22 cellular contexts compared by ENCODE assay signal in the genomic region with DNA sequence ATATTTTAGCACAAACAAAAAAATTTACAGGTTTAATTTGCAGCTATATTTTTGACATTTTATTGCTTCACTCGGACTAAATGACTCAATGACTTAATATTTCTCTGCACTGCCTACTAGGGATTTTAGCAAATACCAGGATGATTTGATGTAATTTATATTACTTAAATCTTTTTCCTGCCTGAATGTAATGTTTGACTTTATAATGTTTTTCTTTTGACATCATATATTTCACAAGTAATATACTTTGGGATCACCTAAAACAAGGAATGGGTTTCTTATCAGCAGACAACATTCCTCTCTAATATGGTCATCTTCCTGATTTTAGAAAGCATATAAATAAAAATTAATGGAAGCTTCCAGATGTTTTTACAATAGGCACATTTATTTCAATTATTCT.
DNase-seq lines count a peak whose midpoint lies in the region; ATAC-seq, FAIRE-seq and TF ChIP-seq lines count a peak whose summit lies in the region.
"Had no signal": no experiment of that assay in that cellular context is flagged by ENCODE, and none has a peak within 500 bp of the region (broad histone marks: within the 10 kb centered on the region; RNA-seq: fewer than 3 reads in every experiment).

No MANE protein-coding gene starts in this region.

- TF ChIP-seq CTCF in endothelial cell of umbilical vein (IDR thresholded peaks at IDR 0.05; ENCODE audit: extremely low read depth in 1 of 2, insufficient read depth in 1 of 2, low read depth in 1 of 2, low read length in 2 of 2) (no peak), osteoblast (IDR thresholded peaks at IDR 0.05; ENCODE audit: extremely low read depth, low read depth, low read length) (no peak)

- H3K27ac ChIP-seq in endothelial cell of umbilical vein (ENCODE audit: insufficient read depth, low read depth, low read length), result peak overlapping the region; percentile 34
- no peak overlapping the region for H3K27ac ChIP-seq in osteoblast (ENCODE audit: low read depth, low read length)
- H3K27ac ChIP-seq: C4-2B, coronary artery, epithelial cell of prostate, hepatocyte, HL-60, neutrophil, suprapubic skin had no signal

- peak; percentile 55 for FAIRE-seq in endothelial cell of umbilical vein (lab: Jason Lieb, UNC)

- H3K4me2 ChIP-seq in endothelial cell of umbilical vein (ENCODE audit: insufficient read depth, low read length) (peak overlapping the region; percentile 64), osteoblast (ENCODE audit: insufficient read depth, low read length) (no peak overlapping the region)
- H3K4me2 ChIP-seq: hepatocyte had no signal

- H2AFZ ChIP-seq in endothelial cell of umbilical vein (ENCODE audit: low read depth, low read length) (no peak overlapping the region), osteoblast (ENCODE audit: low read length) (no peak overlapping the region)
- H2AFZ ChIP-seq: hepatocyte had no signal

- H3K4me3 ChIP-seq in endothelial cell of umbilical vein (replicated peaks in 1 of 3; ENCODE audit: insufficient read depth in 1 of 3, low read depth in 1 of 3, low read length in 3 of 3) (no peak overlapping the region), osteoblast (ENCODE audit: insufficient read depth, low read length) (no peak overlapping the region)
- H3K4me3 ChIP-seq: coronary artery, hepatocyte, suprapubic skin had no signal

- dilution Hi-C loops in endothelial cell of umbilical vein (cut with MboI; ENCODE audit: extremely low pct_ligation_motif_present, low sequenced_read_pairs), result no loop called here

- H3K79me2 ChIP-seq in endothelial cell of umbilical vein (ENCODE audit: control insufficient read depth, insufficient read depth, low read length), result no peaks in the 10 kb centered on the region
- no peaks in the 10 kb centered on the region for H3K79me2 ChIP-seq in osteoblast (ENCODE audit: insufficient read depth, low read length)
- H3K79me2 ChIP-seq: hepatocyte had no signal

- no TSS peak for BruUV-seq in endothelial cell of umbilical vein (replicated peaks; lab: Mats Ljungman, UMichigan)

- H3K4me1 ChIP-seq in endothelial cell of umbilical vein (ENCODE audit: control insufficient read depth, extremely low read depth, insufficient read depth, low read length) (peaks cover 14% of the 10 kb centered on the region), osteoblast (ENCODE audit: insufficient read depth, low read length) (peaks cover 6% of the 10 kb centered on the region)
- H3K4me1 ChIP-seq: suprapubic skin had no signal

- DNase-seq in Daoy (ENCODE audit: low read depth) (peak; percentile 6), NCI-H226 (peak; percentile 69), endothelial cell of umbilical vein (ENCODE audit: low read depth, low spot score) (peak; percentile 71), osteoblast (ENCODE audit: insufficient read length, low spot score, missing footprints) (peak; percentile 62), activated gamma-delta T cell (lab: John Stamatoyannopoulos, UW) (no peak), NCI-H2081 treated with DMSO at 0.1 percent for 48 hours (lab: John Stamatoyannopoulos, UW) (no peak)
- DNase-seq: activated CD4-positive, CD25-positive, alpha-beta regulatory T cell; anterior cingulate cortex; NCI-H1417 treated with DMSO at 0.1 percent for 48 hours; SHP77 treated with DMSO at 0.1 percent for 48 hours; stimulated activated CD4-positive, alpha-beta T cell treated with anti-CD3 and anti-CD28 coated beads, Interleukin-2, amount 100 ng/mL, for 48 hours; stimulated activated CD8-positive, alpha-beta memory T cell treated with anti-CD3 and anti-CD28 coated beads, Interleukin-4, amount 100 ng/mL, for 48 hours had no signal

- H4K20me1 ChIP-seq in endothelial cell of umbilical vein (replicated peaks; ENCODE audit: control insufficient read depth, extremely low read depth, insufficient read depth, low read length), result no peaks in the 10 kb centered on the region
- no peaks in the 10 kb centered on the region for H4K20me1 ChIP-seq in osteoblast (ENCODE audit: insufficient read depth, low read length)

- intact Hi-C loops in endothelial cell of umbilical vein (cut with micrococcal nuclease), result loop anchor here (2.0 kb wide), 1 partner anchor 371 kb away; a partner anchor contains a TSS

- no peaks in the 10 kb centered on the region for H3K27me3 ChIP-seq in endothelial cell of umbilical vein (ENCODE audit: control insufficient read depth in 2 of 2, insufficient read depth in 2 of 2, low read length in 2 of 2)
- no peaks in the 10 kb centered on the region for H3K27me3 ChIP-seq in osteoblast (ENCODE audit: insufficient read depth, low read length)
- H3K27me3 ChIP-seq: hepatocyte, neutrophil, suprapubic skin had no signal

- peak overlapping the region; percentile 23 for H3K9ac ChIP-seq in endothelial cell of umbilical vein (replicated peaks; ENCODE audit: extremely low read depth, insufficient read depth, low read length)

- POLR2A ChIA-PET in endothelial cell of umbilical vein (lab: Charles Lee), result no interaction called here

- H3K36me3 ChIP-seq in endothelial cell of umbilical vein (ENCODE audit: control insufficient read depth in 2 of 2, extremely low read depth in 1 of 2, insufficient read depth in 2 of 2, low read length in 2 of 2), result no peaks in the 10 kb centered on the region
- H3K36me3 ChIP-seq in osteoblast (ENCODE audit: insufficient read depth, low read length), result no peaks in the 10 kb centered on the region
- H3K36me3 ChIP-seq: neutrophil, suprapubic skin had no signal

- no peak for TF ChIP-seq POLR2A in endothelial cell of umbilical vein (IDR thresholded peaks at IDR 0.05; ENCODE audit: low read depth, low read length)

- ATAC-seq in HG03095 (IDR thresholded peaks at IDR 0.05; ENCODE audit: unreplicated experiment), result no peak
- ATAC-seq in GM19324 (IDR thresholded peaks at IDR 0.05; ENCODE audit: low FRiP score, unreplicated experiment), result no peak
- ATAC-seq: sciatic nerve had no signal

- no peaks in the 10 kb centered on the region for H3K9me1 ChIP-seq in endothelial cell of umbilical vein (replicated peaks; ENCODE audit: control insufficient read depth, extremely low read depth, insufficient read depth, low read length)

- H3K9me3 ChIP-seq in endothelial cell of umbilical vein (replicated peaks; ENCODE audit: control insufficient read depth, insufficient read depth, low read length) (no peaks in the 10 kb centered on the region), osteoblast (ENCODE audit: low read depth, low read length) (no peaks in the 10 kb centered on the region)
- H3K9me3 ChIP-seq: neutrophil, suprapubic skin had no signal

- CTCF ChIA-PET in endothelial cell of umbilical vein (lab: Charles Lee), result interaction anchor here (0.7 to 1.3 kb wide), 3 partner anchors 9 to 118 kb away, joined by 3 to 8 read pairs (median 3); no protein-coding TSS in a partner anchor

TF ChIP-seq in endothelial cell of umbilical vein, 7 proteins besides CTCF, POLR2A, EP300 and RAD21:
- TF ChIP-seq FOS (IDR thresholded peaks at IDR 0.05; ENCODE audit: borderline replicate concordance, insufficient read depth, low read length) (peak; percentile 54), EZH2 (IDR thresholded peaks at IDR 0.05; ENCODE audit: borderline replicate concordance, low read depth, low read length, severe bottlenecking) (no peak), JUN (IDR thresholded peaks at IDR 0.05; ENCODE audit: borderline replicate concordance, insufficient read depth, insufficient read length, low read depth) (peak; percentile 41), POLR2AphosphoS5 (IDR thresholded peaks at IDR 0.05; ENCODE audit: insufficient read depth, low read depth, low read length) (no peak), GATA2 (IDR thresholded peaks at IDR 0.05; ENCODE audit: insufficient read depth, insufficient read length, low read depth, low read length) (peak; percentile 31), MYC (IDR thresholded peaks at IDR 0.05; ENCODE audit: low read depth, low read length) (no peak)
- TF ChIP-seq, protein P1, sequence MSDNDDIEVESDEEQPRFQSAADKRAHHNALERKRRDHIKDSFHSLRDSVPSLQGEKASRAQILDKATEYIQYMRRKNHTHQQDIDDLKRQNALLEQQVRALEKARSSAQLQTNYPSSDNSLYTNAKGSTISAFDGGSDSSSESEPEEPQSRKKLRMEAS (IDR thresholded peaks at IDR 0.05; ENCODE audit: insufficient read depth, insufficient read length), result no peak

Comparison
In these comparisons a context has a peak if more than half of its experiments do, and no peak if none do; other contexts are left out.
1. DNase-seq: peak in Daoy (single experiment), NCI-H226 (single experiment), endothelial cell of umbilical vein (single experiment) and osteoblast (single experiment); none in activated gamma-delta T cell (single experiment) and NCI-H2081 treated with DMSO at 0.1 percent for 48 hours (single experiment).